Comparison of ENCODE assay signal across 9 cellular contexts in genomic region chr7:12053561-12053960, GRCh38.
"Had no signal": no experiment of that assay in that cellular context is flagged by ENCODE, and none has a peak within 500 bp of the region (broad histone marks: within the 10 kb centered on the region; RNA-seq: fewer than 3 reads in every experiment).

No MANE protein-coding gene starts in this region.

- H3K4me3 ChIP-seq: GM23248, GM23338, HAP-1 had no signal

- H3K27ac ChIP-seq: GM23248 had no signal

- H3K36me3 ChIP-seq: HAP-1 had no signal

- H3K4me2 ChIP-seq: GM23338 had no signal

- H2AFZ ChIP-seq: GM23248, GM23338 had no signal

- H3K9me3 ChIP-seq: HAP-1 had no signal

- DNase-seq: GM23248, GOT3, H7, H9, HCEC 1CT, HFFc6 had no signal

- H3K4me1 ChIP-seq: HAP-1 had no signal

- H3K9ac ChIP-seq: GM23248 had no signal

- ATAC-seq: GM23338, HCT116 had no signal
